In the genomic region with DNA sequence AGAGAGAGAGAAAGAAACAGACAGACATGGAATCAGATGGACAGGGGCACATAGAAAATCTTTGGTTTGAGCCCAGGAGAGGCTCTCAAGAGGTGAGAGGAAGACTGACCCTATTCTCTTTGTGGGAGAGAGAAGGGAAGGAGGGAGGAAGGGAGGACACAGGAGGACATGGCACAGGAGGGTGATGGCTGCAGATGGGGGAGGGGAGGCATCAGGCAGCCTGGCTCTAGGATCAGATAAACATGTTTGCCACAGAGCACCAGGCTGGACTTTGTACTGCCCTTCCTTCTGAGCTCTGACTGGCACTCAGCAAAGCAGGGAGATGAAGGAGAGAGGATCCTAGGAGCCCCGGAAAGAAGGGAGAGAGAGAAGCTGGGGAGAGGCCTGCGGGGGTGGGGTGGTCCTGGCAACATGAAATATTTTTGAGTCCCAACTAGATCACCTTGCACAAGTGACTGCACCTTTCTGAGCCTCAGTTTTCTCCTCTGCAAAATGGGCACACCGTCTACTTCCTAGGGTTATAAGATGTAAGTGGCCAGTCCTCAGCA, we compare ENCODE assay signal across 1 cellular context.
TF ChIP-seq lines count a peak whose summit lies in the region.

No MANE protein-coding gene starts in this region.

TF ChIP-seq in HepG2, 621 proteins besides CTCF, POLR2A, EP300 and RAD21 (continued from another document and continues in another):
- peak; percentile 68 for TF ChIP-seq ARID5B (CRISPR knock-in tag; IDR thresholded peaks at IDR 0.05)
- no peak for TF ChIP-seq SIN3B (IDR thresholded peaks at IDR 0.05; ENCODE audit: low read length)
- no peak for TF ChIP-seq ZC3H13 (CRISPR knock-in tag; IDR thresholded peaks at IDR 0.05)
- no peak for TF ChIP-seq CAMTA2 (CRISPR knock-in tag; IDR thresholded peaks at IDR 0.05; ENCODE audit: borderline replicate concordance)
- TF ChIP-seq ZNF263 (CRISPR knock-in tag; IDR thresholded peaks at IDR 0.05): peak; percentile 89
- TF ChIP-seq THRA (CRISPR knock-in tag; IDR thresholded peaks at IDR 0.05; ENCODE audit: borderline replicate concordance): peak; percentile 51; the same call in 1 of the 2 replicates
- no peak for TF ChIP-seq ARNT2 (CRISPR knock-in tag; IDR thresholded peaks at IDR 0.05; ENCODE audit: low read depth)
- TF ChIP-seq SMARCC2 (IDR thresholded peaks at IDR 0.05): no peak
- no peak for TF ChIP-seq EED (CRISPR knock-in tag; IDR thresholded peaks at IDR 0.05)
- no peak for TF ChIP-seq EZH2 (conservative IDR thresholded peaks at IDR 0.05; ENCODE audit: low read depth, low read length)
- 0 out of 2 replicates have a peak, but pooled peaks have one; percentile 35 for TF ChIP-seq DPF2 (CRISPR knock-in tag; IDR thresholded peaks at IDR 0.05; ENCODE audit: borderline replicate concordance, low read depth)
- TF ChIP-seq HOXA5 (CRISPR knock-in tag; IDR thresholded peaks at IDR 0.05): no peak
- no peak for TF ChIP-seq ZNF253 (CRISPR knock-in tag; IDR thresholded peaks at IDR 0.05; ENCODE audit: borderline replicate concordance)
- TF ChIP-seq ZNF724P (CRISPR knock-in tag; IDR thresholded peaks at IDR 0.05; ENCODE audit: borderline replicate concordance): no peak
- peak; percentile 88; the same call in 1 of the 2 replicates for TF ChIP-seq ADNP (CRISPR knock-in tag; IDR thresholded peaks at IDR 0.05)
- 0 out of 2 replicates have a peak, but pooled peaks have one; percentile 18 for TF ChIP-seq MIXL1 (CRISPR knock-in tag; IDR thresholded peaks at IDR 0.05)
- TF ChIP-seq TERF1 (CRISPR knock-in tag; IDR thresholded peaks at IDR 0.05): no peak
- TF ChIP-seq, protein P1, sequence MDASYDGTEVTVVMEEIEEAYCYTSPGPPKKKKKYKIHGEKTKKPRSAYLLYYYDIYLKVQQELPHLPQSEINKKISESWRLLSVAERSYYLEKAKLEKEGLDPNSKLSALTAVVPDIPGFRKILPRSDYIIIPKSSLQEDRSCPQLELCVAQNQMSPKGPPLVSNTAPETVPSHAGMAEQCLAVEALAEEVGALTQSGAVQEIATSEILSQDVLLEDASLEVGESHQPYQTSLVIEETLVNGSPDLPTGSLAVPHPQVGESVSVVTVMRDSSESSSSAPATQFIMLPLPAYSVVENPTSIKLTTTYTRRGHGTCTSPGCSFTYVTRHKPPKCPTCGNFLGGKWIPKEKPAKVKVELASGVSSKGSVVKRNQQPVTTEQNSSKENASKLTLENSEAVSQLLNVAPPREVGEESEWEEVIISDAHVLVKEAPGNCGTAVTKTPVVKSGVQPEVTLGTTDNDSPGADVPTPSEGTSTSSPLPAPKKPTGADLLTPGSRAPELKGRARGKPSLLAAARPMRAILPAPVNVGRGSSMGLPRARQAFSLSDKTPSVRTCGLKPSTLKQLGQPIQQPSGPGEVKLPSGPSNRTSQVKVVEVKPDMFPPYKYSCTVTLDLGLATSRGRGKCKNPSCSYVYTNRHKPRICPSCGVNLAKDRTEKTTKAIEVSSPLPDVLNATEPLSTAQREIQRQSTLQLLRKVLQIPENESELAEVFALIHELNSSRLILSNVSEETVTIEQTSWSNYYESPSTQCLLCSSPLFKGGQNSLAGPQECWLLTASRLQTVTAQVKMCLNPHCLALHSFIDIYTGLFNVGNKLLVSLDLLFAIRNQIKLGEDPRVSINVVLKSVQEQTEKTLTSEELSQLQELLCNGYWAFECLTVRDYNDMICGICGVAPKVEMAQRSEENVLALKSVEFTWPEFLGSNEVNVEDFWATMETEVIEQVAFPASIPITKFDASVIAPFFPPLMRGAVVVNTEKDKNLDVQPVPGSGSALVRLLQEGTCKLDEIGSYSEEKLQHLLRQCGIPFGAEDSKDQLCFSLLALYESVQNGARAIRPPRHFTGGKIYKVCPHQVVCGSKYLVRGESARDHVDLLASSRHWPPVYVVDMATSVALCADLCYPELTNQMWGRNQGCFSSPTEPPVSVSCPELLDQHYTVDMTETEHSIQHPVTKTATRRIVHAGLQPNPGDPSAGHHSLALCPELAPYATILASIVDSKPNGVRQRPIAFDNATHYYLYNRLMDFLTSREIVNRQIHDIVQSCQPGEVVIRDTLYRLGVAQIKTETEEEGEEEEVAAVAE (CRISPR knock-in tag; IDR thresholded peaks at IDR 0.05; ENCODE audit: borderline replicate concordance): peak; percentile 55; the same call in 1 of the 2 replicates
- peak; percentile 52; the same call in 1 of the 2 replicates for TF ChIP-seq RBFOX2 (IDR thresholded peaks at IDR 0.05; ENCODE audit: low read depth, low read length)
- TF ChIP-seq ZNF343 (CRISPR knock-in tag; IDR thresholded peaks at IDR 0.05): no peak
- TF ChIP-seq, protein P2, sequence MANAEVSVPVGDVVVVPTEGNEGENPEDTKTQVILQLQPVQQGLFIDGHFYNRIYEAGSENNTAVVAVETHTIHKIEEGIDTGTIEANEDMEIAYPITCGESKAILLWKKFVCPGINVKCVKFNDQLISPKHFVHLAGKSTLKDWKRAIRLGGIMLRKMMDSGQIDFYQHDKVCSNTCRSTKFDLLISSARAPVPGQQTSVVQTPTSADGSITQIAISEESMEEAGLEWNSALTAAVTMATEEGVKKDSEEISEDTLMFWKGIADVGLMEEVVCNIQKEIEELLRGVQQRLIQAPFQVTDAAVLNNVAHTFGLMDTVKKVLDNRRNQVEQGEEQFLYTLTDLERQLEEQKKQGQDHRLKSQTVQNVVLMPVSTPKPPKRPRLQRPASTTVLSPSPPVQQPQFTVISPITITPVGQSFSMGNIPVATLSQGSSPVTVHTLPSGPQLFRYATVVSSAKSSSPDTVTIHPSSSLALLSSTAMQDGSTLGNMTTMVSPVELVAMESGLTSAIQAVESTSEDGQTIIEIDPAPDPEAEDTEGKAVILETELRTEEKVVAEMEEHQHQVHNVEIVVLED (CRISPR knock-in tag; IDR thresholded peaks at IDR 0.05; ENCODE audit: borderline replicate concordance): no peak
- TF ChIP-seq SATB2 (CRISPR knock-in tag; IDR thresholded peaks at IDR 0.05): no peak
- TF ChIP-seq MYNN (CRISPR knock-in tag; IDR thresholded peaks at IDR 0.05; ENCODE audit: low read depth): no peak
- TF ChIP-seq, protein P3, sequence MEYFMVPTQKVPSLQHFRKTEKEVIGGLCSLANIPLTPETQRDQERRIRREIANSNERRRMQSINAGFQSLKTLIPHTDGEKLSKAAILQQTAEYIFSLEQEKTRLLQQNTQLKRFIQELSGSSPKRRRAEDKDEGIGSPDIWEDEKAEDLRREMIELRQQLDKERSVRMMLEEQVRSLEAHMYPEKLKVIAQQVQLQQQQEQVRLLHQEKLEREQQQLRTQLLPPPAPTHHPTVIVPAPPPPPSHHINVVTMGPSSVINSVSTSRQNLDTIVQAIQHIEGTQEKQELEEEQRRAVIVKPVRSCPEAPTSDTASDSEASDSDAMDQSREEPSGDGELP (IDR thresholded peaks at IDR 0.05; ENCODE audit: borderline replicate concordance, low read depth): peak; percentile 11; the same call in 1 of the 2 replicates
- no peak for TF ChIP-seq NONO (IDR thresholded peaks at IDR 0.05)
- no peak for TF ChIP-seq NONO (CRISPR knock-in tag; conservative IDR thresholded peaks at IDR 0.05)
- TF ChIP-seq MEIS2 (CRISPR knock-in tag; IDR thresholded peaks at IDR 0.05): no peak
- no peak for TF ChIP-seq STAT5B (CRISPR knock-in tag; IDR thresholded peaks at IDR 0.05)
- TF ChIP-seq ZNF44 (CRISPR knock-in tag; IDR thresholded peaks at IDR 0.05): no peak
- TF ChIP-seq ETV5 (CRISPR knock-in tag; IDR thresholded peaks at IDR 0.05; ENCODE audit: borderline replicate concordance): peak; percentile 22; the same call in 1 of the 2 replicates
- TF ChIP-seq TEF (CRISPR knock-in tag; IDR thresholded peaks at IDR 0.05): no peak
- no peak for TF ChIP-seq ZNF556 (CRISPR knock-in tag; IDR thresholded peaks at IDR 0.05; ENCODE audit: borderline replicate concordance)
- no peak for TF ChIP-seq ZNF550 (CRISPR knock-in tag; IDR thresholded peaks at IDR 0.05; ENCODE audit: borderline replicate concordance)
- TF ChIP-seq SMYD3 (CRISPR knock-in tag; IDR thresholded peaks at IDR 0.05): 0 out of 2 replicates have a peak, but pooled peaks have one; percentile 39
- TF ChIP-seq, protein P4, sequence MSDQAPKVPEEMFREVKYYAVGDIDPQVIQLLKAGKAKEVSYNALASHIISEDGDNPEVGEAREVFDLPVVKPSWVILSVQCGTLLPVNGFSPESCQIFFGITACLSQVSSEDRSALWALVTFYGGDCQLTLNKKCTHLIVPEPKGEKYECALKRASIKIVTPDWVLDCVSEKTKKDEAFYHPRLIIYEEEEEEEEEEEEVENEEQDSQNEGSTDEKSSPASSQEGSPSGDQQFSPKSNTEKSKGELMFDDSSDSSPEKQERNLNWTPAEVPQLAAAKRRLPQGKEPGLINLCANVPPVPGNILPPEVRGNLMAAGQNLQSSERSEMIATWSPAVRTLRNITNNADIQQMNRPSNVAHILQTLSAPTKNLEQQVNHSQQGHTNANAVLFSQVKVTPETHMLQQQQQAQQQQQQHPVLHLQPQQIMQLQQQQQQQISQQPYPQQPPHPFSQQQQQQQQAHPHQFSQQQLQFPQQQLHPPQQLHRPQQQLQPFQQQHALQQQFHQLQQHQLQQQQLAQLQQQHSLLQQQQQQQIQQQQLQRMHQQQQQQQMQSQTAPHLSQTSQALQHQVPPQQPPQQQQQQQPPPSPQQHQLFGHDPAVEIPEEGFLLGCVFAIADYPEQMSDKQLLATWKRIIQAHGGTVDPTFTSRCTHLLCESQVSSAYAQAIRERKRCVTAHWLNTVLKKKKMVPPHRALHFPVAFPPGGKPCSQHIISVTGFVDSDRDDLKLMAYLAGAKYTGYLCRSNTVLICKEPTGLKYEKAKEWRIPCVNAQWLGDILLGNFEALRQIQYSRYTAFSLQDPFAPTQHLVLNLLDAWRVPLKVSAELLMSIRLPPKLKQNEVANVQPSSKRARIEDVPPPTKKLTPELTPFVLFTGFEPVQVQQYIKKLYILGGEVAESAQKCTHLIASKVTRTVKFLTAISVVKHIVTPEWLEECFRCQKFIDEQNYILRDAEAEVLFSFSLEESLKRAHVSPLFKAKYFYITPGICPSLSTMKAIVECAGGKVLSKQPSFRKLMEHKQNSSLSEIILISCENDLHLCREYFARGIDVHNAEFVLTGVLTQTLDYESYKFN (CRISPR knock-in tag; conservative IDR thresholded peaks at IDR 0.05): peak; percentile 84
- TF ChIP-seq CBX2 (IDR thresholded peaks at IDR 0.05; ENCODE audit: low read depth, low read length): no peak
- TF ChIP-seq CBX2 (CRISPR knock-in tag; IDR thresholded peaks at IDR 0.05; ENCODE audit: low read depth): no peak
- TF ChIP-seq FOXA1 (IDR thresholded peaks at IDR 0.05): no peak
- peak; percentile 31; the same call in 1 of the 2 replicates for TF ChIP-seq FOXA1 (CRISPR knock-in tag; IDR thresholded peaks at IDR 0.05)
- no peak for TF ChIP-seq GTF2F1 (IDR thresholded peaks at IDR 0.05; ENCODE audit: low read length)
- TF ChIP-seq WIZ (CRISPR knock-in tag; IDR thresholded peaks at IDR 0.05): no peak
